In genomic region chr1:183227382-183227781, GRCh38 we compare ENCODE assay signal across 11 cellular contexts. TPM values are rescaled to one million over a fixed set of nuclear protein-coding genes. Genes with fewer than 3 reads are reported as not detected.
"Had no signal": no experiment of that assay in that cellular context is flagged by ENCODE, and none has a peak within 500 bp of the region (broad histone marks: within the 10 kb centered on the region; RNA-seq: fewer than 3 reads in every experiment).

No MANE protein-coding gene starts in this region.

- H3K9ac ChIP-seq: KMS-11 had no signal

- H3K36me3 ChIP-seq: brain microvascular endothelial cell, MG63 had no signal

- H3K27me3 ChIP-seq: brain microvascular endothelial cell, MG63 had no signal

- H3K4me2 ChIP-seq: KMS-11 had no signal

- H3K4me3 ChIP-seq: MG63 had no signal

- ATAC-seq: activated CD4-positive, CD25-positive, alpha-beta regulatory T cell treated with anti-CD3 and anti-CD28 coated beads, Interleukin-2, amount 50 U/mL, for 24 hours; T-helper 17 cell had no signal

- DNase-seq: cerebellar nuclear complex, NCI-H1417 treated with DMSO at 0.1 percent for 48 hours, T-helper 17 cell, T-helper 9 cell had no signal

- H3K9me3 ChIP-seq: MG63 had no signal

- H3K27ac ChIP-seq: brain microvascular endothelial cell, KMS-11 had no signal

RNA-seq across cellular contexts. Expression of gene LAMC2, which starts 41.3 kb away (rescaled TPM):
- total RNA-seq: activated CD8-positive, alpha-beta T cell treated with anti-CD3 and anti-CD28 coated beads for 36 hours; activated naive CD8-positive, alpha-beta T cell treated with anti-CD3 and anti-CD28 coated beads for 36 hours; activated T-helper 2 cell treated with anti-CD3 and anti-CD28 coated beads, Interferon-gamma antibody, Interleukin-2, Interleukin-4, amounts not matched to agents 10 μg/mL and 5 μg/mL and 100 μg/mL, durations not matched to agents 14 hours and 24 hours and 36 hours; T-helper 17 cell had no signal
